ENCODE assay signal across 14 cellular contexts in genomic region chr1:3363756-3364155, GRCh38.
DNase-seq lines count a peak whose midpoint lies in the region; ATAC-seq and TF ChIP-seq lines count a peak whose summit lies in the region.
"Had no signal": no experiment of that assay in that cellular context is flagged by ENCODE, and none has a peak within 500 bp of the region (broad histone marks: within the 10 kb centered on the region; RNA-seq: fewer than 3 reads in every experiment).

No MANE protein-coding gene starts in this region.

- no peaks in the 10 kb centered on the region for H3K36me3 ChIP-seq in BLaER1
- H3K36me3 ChIP-seq in ascending aorta, result peaks cover 0 to 6% of the 10 kb centered on the region in 2 donors
- no peaks in the 10 kb centered on the region for H3K36me3 ChIP-seq in thoracic aorta
- H3K36me3 ChIP-seq in MG63, result no peaks in the 10 kb centered on the region
- H3K36me3 ChIP-seq: BE2C had no signal

- no peak overlapping the region for H3K27ac ChIP-seq in BLaER1
- H3K27ac ChIP-seq in ascending aorta, result peak overlapping the region; percentile 89 to 97
- peak overlapping the region; percentile 94 to 97 for H3K27ac ChIP-seq in coronary artery
- peak overlapping the region; percentile 95 to 99 for H3K27ac ChIP-seq in thoracic aorta

- peaks cover 90% of the 10 kb centered on the region for H3K27me3 ChIP-seq in BLaER1
- no peaks in the 10 kb centered on the region for H3K27me3 ChIP-seq in ascending aorta
- H3K27me3 ChIP-seq in thoracic aorta (replicated peaks; ENCODE audit: insufficient read depth), result no peaks in the 10 kb centered on the region
- H3K27me3 ChIP-seq in MG63, result no peaks in the 10 kb centered on the region

- peaks cover 92% of the 10 kb centered on the region for H4K20me1 ChIP-seq in BLaER1

- no peaks in the 10 kb centered on the region for H3K9me3 ChIP-seq in BLaER1
- no peaks in the 10 kb centered on the region for H3K9me3 ChIP-seq in ascending aorta
- H3K9me3 ChIP-seq in thoracic aorta, result no peaks in the 10 kb centered on the region
- H3K9me3 ChIP-seq in MG63, result no peaks in the 10 kb centered on the region
- H3K9me3 ChIP-seq: BE2C had no signal

- intact Hi-C loops in ascending aorta (cut with DNase I), result no loop called here

- no peak for ATAC-seq in thoracic aorta (ENCODE audit: insufficient number of reproducible peaks, low FRiP score, low read depth)
- ATAC-seq: CD8-positive, alpha-beta T cell had no signal

- DNase-seq in ascending aorta (ENCODE audit: low spot score in 2 of 2) (no peak), coronary artery (ENCODE audit: low spot score) (no peak), thoracic aorta (ENCODE audit: low spot score) (no peak), NCI-H526 treated with DMSO at 0.1 percent for 48 hours (lab: John Stamatoyannopoulos, UW) (no peak), NCI-H146 treated with DMSO at 0.1 percent for 48 hours (lab: John Stamatoyannopoulos, UW; ENCODE audit: unreplicated experiment) (no peak), MG63 (no peak)
- DNase-seq: BE2C; Calu3; CD8-positive, alpha-beta T cell; DMS79 treated with DMSO at 0.1 percent for 48 hours; GF-D8; HCEC 1CT had no signal

- H3K4me3 ChIP-seq in BLaER1 (no peak overlapping the region), ascending aorta (no peak overlapping the region), coronary artery (no peak overlapping the region), thoracic aorta (no peak overlapping the region), MG63 (no peak overlapping the region)
- H3K4me3 ChIP-seq: GM23338 had no signal

- H3K4me1 ChIP-seq in BLaER1, result peaks cover 70% of the 10 kb centered on the region
- H3K4me1 ChIP-seq in ascending aorta, result peaks cover 19 to 57% of the 10 kb centered on the region in 2 donors
- H3K4me1 ChIP-seq in thoracic aorta (ENCODE audit: control insufficient read depth in 1 of 2, low read depth in 2 of 2), result peaks cover 36 to 79% of the 10 kb centered on the region in 2 donors
- H3K4me1 ChIP-seq: BE2C had no signal

- H3K4me2 ChIP-seq in BLaER1, result peak overlapping the region; percentile 84
- H3K4me2 ChIP-seq: GM23338 had no signal

- no peak overlapping the region for H3K9ac ChIP-seq in BLaER1

- no peak for TF ChIP-seq CTCF in ascending aorta (IDR thresholded peaks at IDR 0.05)
- no peak for TF ChIP-seq CTCF in coronary artery (IDR thresholded peaks at IDR 0.05)
- no peak for TF ChIP-seq CTCF in thoracic aorta (IDR thresholded peaks at IDR 0.05)
